20 cellular contexts compared by ENCODE assay signal in genomic region chr5:149684371-149684770, GRCh38.
"Had no signal": no experiment of that assay in that cellular context is flagged by ENCODE, and none has a peak within 500 bp of the region (broad histone marks: within the 10 kb centered on the region; RNA-seq: fewer than 3 reads in every experiment).

No MANE protein-coding gene starts in this region.

- H3K9me3 ChIP-seq: left lung, psoas muscle, right lobe of liver, spleen, testis, tibial nerve, upper lobe of right lung, vagina had no signal

- ATAC-seq: left lung; naive thymus-derived CD4-positive, alpha-beta T cell; psoas muscle; right lobe of liver; stimulated activated naive B cell treated with anti-CD40 and anti-IgM and Interleukin-4, amounts not matched to agents 10 μg/mL and 1 μg/mL and 100 μg/mL, for 72 hours; stimulated activated naive CD8-positive, alpha-beta T cell treated with anti-CD3 and anti-CD28 coated beads, Interleukin-15, amount 100 ng/mL, for 72 hours; upper lobe of right lung had no signal

- H3K79me2 ChIP-seq: parathyroid adenoma had no signal

- DNase-seq: effector CD4-positive, alpha-beta T cell; islet precursor cell; left lung; naive thymus-derived CD4-positive, alpha-beta T cell; nephron progenitor cell; psoas muscle; retina; right lobe of liver; spleen; stimulated activated CD4-positive, alpha-beta T cell treated with anti-CD3 and anti-CD28 coated beads, Interleukin-15, amount 100 ng/mL, for 24 hours; stimulated activated CD4-positive, alpha-beta T cell treated with anti-CD3 and anti-CD28 coated beads, Interleukin-1b, Interleukin-23, amount 100 ng/mL, for 48 hours; stimulated activated CD4-positive, alpha-beta T cell treated with anti-CD3 and anti-CD28 coated beads, Interleukin-4, amount 100 ng/mL, for 24 hours; stimulated activated naive B cell treated with anti-CD40 and anti-IgM and Interleukin-4, amounts not matched to agents 10 μg/mL and 1 μg/mL and 100 μg/mL, for 72 hours; stimulated activated naive CD8-positive, alpha-beta T cell treated with anti-CD3 and anti-CD28 coated beads, Interleukin-15, amount 100 ng/mL, for 72 hours; testis; upper lobe of right lung had no signal

- H3K27ac ChIP-seq: coronary artery, left lung, parathyroid adenoma, psoas muscle, right lobe of liver, spleen, testis, tibial nerve, upper lobe of right lung, vagina had no signal

- H3K4me3 ChIP-seq: coronary artery, left lung, psoas muscle, right lobe of liver, spleen, testis, tibial nerve, upper lobe of right lung, vagina had no signal

- H2AFZ ChIP-seq: parathyroid adenoma had no signal

- H3K4me1 ChIP-seq: testis, vagina had no signal

- H3K36me3 ChIP-seq: left lung, right lobe of liver, spleen, tibial nerve, upper lobe of right lung, vagina had no signal

- H3K9ac ChIP-seq: parathyroid adenoma had no signal

- H3K27me3 ChIP-seq: left lung, right lobe of liver, testis, tibial nerve, upper lobe of right lung, vagina had no signal
